In the genomic region with DNA sequence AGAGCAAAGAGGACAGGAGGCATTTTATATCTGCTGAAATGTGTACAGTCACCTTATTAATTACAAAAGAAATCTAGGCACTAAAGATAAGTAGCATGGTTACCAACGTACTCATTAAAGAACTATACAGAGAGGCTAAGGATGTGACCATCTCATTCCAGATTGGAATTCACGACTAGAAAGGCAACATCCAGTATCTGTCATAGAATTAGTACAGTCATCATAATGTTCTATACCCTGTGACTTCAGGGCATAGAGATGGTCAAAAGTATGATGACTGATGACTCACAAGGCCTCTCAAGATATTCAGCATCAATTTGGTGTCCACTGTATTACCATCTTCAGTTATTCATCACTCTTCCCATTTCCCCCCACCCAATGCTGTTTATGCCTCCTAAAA, we compare ENCODE assay signal across 13 cellular contexts.
A peak's percentile ranks its signal among the peaks of the same experiment; 100 is the strongest.
DNase-seq lines count a peak whose midpoint lies in the region; ATAC-seq and TF ChIP-seq lines count a peak whose summit lies in the region.
"Had no signal": no experiment of that assay in that cellular context is flagged by ENCODE, and none has a peak within 500 bp of the region (broad histone marks: within the 10 kb centered on the region; RNA-seq: fewer than 3 reads in every experiment).

No MANE protein-coding gene starts in this region.

- H3K27me3 Mint-ChIP-seq in chondrocyte (ENCODE audit: low read depth) = no peaks in the 10 kb centered on the region
- no peaks in the 10 kb centered on the region for H3K27me3 Mint-ChIP-seq in CD4-positive, alpha-beta T cell

- H3K27me3 ChIP-seq in right atrium auricular region = no peaks in the 10 kb centered on the region
- no peaks in the 10 kb centered on the region for H3K27me3 ChIP-seq in CD4-positive, alpha-beta T cell (ENCODE audit: control insufficient read depth, insufficient read depth, low read length)
- H3K27me3 ChIP-seq: BE2C, heart left ventricle had no signal

- no peak for ATAC-seq in CD4-positive, alpha-beta T cell (ENCODE audit: poor library complexity)
- no peak for ATAC-seq in HG02852 (IDR thresholded peaks at IDR 0.05; ENCODE audit: unreplicated experiment)
- ATAC-seq: heart left ventricle, lower lobe of right lung had no signal

- H3K27ac Mint-ChIP-seq in chondrocyte (ENCODE audit: unreplicated experiment) = peak overlapping the region; percentile 81
- H3K27ac Mint-ChIP-seq in CD4-positive, alpha-beta T cell = no peak overlapping the region

- peaks cover 0 to 43% of the 10 kb centered on the region in 2 donors for H3K4me1 ChIP-seq in right atrium auricular region

- H3K36me3 ChIP-seq in right atrium auricular region = no peaks in the 10 kb centered on the region
- H3K36me3 ChIP-seq: BE2C, heart left ventricle, lower lobe of right lung had no signal

- peaks cover 33% of the 10 kb centered on the region for H3K4me1 Mint-ChIP-seq in chondrocyte (ENCODE audit: low read depth)
- H3K4me1 Mint-ChIP-seq in CD4-positive, alpha-beta T cell (ENCODE audit: low read depth) = peaks cover 49% of the 10 kb centered on the region

- no peak overlapping the region for H3K4me3 Mint-ChIP-seq in chondrocyte (ENCODE audit: unreplicated experiment)
- no peak overlapping the region for H3K4me3 Mint-ChIP-seq in CD4-positive, alpha-beta T cell

- DNase-seq in right atrium auricular region (ENCODE audit: low spot score) (no peak), cardiac septum (ENCODE audit: low spot score) (no peak), HT1080 (ENCODE audit: low read depth) (peak; percentile 51), chondrocyte (ENCODE audit: low spot score) (no peak), DMS53 treated with DMSO at 0.1 percent for 48 hours (lab: John Stamatoyannopoulos, UW; ENCODE audit: unreplicated experiment) (no peak), NCI-H128 (lab: John Stamatoyannopoulos, UW; ENCODE audit: unreplicated experiment) (no peak)
- DNase-seq in CD4-positive, alpha-beta T cell = no peak
- DNase-seq: BE2C; heart left ventricle; lower lobe of right lung; NCI-H2029 treated with DMSO at 0.1 percent for 48 hours; stimulated activated CD4-positive, alpha-beta T cell treated with anti-CD3 and anti-CD28 coated beads, Interleukin-15, amount 100 ng/mL, for 24 hours had no signal

- H3K9me3 Mint-ChIP-seq in chondrocyte (ENCODE audit: low read depth) = no peaks in the 10 kb centered on the region
- H3K9me3 Mint-ChIP-seq in CD4-positive, alpha-beta T cell = peaks cover 4% of the 10 kb centered on the region

- no peak for TF ChIP-seq CTCF in right atrium auricular region (IDR thresholded peaks at IDR 0.05)
- TF ChIP-seq CTCF in chondrocyte (IDR thresholded peaks at IDR 0.05) = no peak
- no peak for TF ChIP-seq CTCF in CD4-positive, alpha-beta T cell (IDR thresholded peaks at IDR 0.05)

- H3K9me3 ChIP-seq in right atrium auricular region = no peaks in the 10 kb centered on the region
- no peaks in the 10 kb centered on the region for H3K9me3 ChIP-seq in CD4-positive, alpha-beta T cell (ENCODE audit: control insufficient read depth, low read length)
- H3K9me3 ChIP-seq: BE2C, heart left ventricle, lower lobe of right lung had no signal

- POLR2A ChIA-PET in CD4-positive, alpha-beta T cell (lab: Charles Lee) = no interaction called here

- intact Hi-C loops in cardiac septum (cut with DNase I) = loop anchor here (5.0 kb wide), 1 partner anchor 412 kb away; a partner anchor contains a TSS
- intact Hi-C loops in CD4-positive, alpha-beta T cell (cut with DNase I, micrococcal nuclease) = no loop called here

- CTCF ChIA-PET in CD4-positive, alpha-beta T cell (lab: Charles Lee) = interaction anchor here (0.8 to 1.3 kb wide), 2 partner anchors 13 to 1177 kb away, joined by 3 read pairs; no protein-coding TSS in a partner anchor

- H3K36me3 Mint-ChIP-seq in chondrocyte (ENCODE audit: low read depth) = no peaks in the 10 kb centered on the region
- no peaks in the 10 kb centered on the region for H3K36me3 Mint-ChIP-seq in CD4-positive, alpha-beta T cell (ENCODE audit: low read depth)

- peak overlapping the region; percentile 67 to 79 for H3K27ac ChIP-seq in right atrium auricular region
- no peak overlapping the region for H3K27ac ChIP-seq in CD4-positive, alpha-beta T cell (ENCODE audit: low read depth, low read length)
- H3K27ac ChIP-seq: lower lobe of right lung had no signal

- H3K4me3 ChIP-seq in right atrium auricular region = no peak overlapping the region
- H3K4me3 ChIP-seq: heart left ventricle, lower lobe of right lung had no signal
